ENCODE assay signal across 9 cellular contexts in the genomic region with DNA sequence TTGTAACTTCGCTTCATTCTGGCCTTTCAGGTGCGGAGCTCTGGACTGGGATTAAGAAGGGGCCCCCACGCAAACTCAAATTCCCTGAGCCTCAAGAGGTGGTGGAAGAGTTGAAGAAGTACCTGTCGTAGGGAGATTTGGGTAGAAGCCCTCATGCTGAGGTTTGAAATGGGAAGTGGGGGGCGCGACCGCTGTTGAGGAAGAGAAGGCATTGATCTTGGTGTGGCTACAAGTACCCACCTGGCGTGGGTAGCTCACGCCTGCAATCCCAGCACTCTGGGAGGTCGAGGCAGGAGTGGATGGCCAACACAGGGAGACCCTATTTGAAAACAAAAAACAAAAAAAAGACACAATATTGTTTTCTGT. TPM values are rescaled to one million over a fixed set of nuclear protein-coding genes. Genes with fewer than 3 reads are reported as not detected.
DNase-seq lines count a peak whose midpoint lies in the region; ATAC-seq and TF ChIP-seq lines count a peak whose summit lies in the region.
"Had no signal": no experiment of that assay in that cellular context is flagged by ENCODE, and none has a peak within 500 bp of the region (broad histone marks: within the 10 kb centered on the region; RNA-seq: fewer than 3 reads in every experiment).

No MANE protein-coding gene starts in this region.

- TF ChIP-seq POLR2A in sigmoid colon (IDR thresholded peaks at IDR 0.05): no peak

- no peaks in the 10 kb centered on the region for H4K20me1 ChIP-seq in fibroblast of lung (ENCODE audit: control insufficient read depth, extremely low read depth, insufficient read depth, low read length)

- TF ChIP-seq CTCF in GM12875 (IDR thresholded peaks at IDR 0.05; ENCODE audit: borderline replicate concordance, insufficient read depth, low read depth, low read length): no peak
- no peak for TF ChIP-seq CTCF in RWPE1 (conservative IDR thresholded peaks at IDR 0.05; ENCODE audit: low read depth)
- no peak for TF ChIP-seq CTCF in fibroblast of lung (conservative IDR thresholded peaks at IDR 0.05 in 1 of 2, IDR thresholded peaks at IDR 0.05 in 1 of 2; ENCODE audit: low read depth in 1 of 2, low read length in 2 of 2)
- TF ChIP-seq CTCF in sigmoid colon (IDR thresholded peaks at IDR 0.05): no peak

- no peak for ATAC-seq in GM18519 (IDR thresholded peaks at IDR 0.05; ENCODE audit: low FRiP score, unreplicated experiment)

- TF ChIP-seq EP300 in sigmoid colon (IDR thresholded peaks at IDR 0.05): no peak

- POLR2A ChIA-PET in RWPE1 (lab: Yijun Ruan, JAX; ENCODE audit: low non-redundant PET): interaction anchor here (0.6 to 0.9 kb wide), 2 partner anchors 15 to 28 kb away, joined by 3 read pairs; no protein-coding TSS in a partner anchor

- 2% methylated on average over 10 of the region's 10 CpGs for WGBS in sigmoid colon, 2 donors

- H3K36me3 ChIP-seq in fibroblast of lung (ENCODE audit: control insufficient read depth, insufficient read depth, low read length) (peaks cover 15% of the 10 kb centered on the region), sigmoid colon (peaks cover 10 to 61% (median 28%) of the 10 kb centered on the region in 4 donors)

- H2AFZ ChIP-seq in fibroblast of lung (ENCODE audit: low read length): no peak overlapping the region

- no peaks in the 10 kb centered on the region for H3K27me3 ChIP-seq in fibroblast of lung (ENCODE audit: control insufficient read depth, insufficient read depth, low read length)
- no peaks in the 10 kb centered on the region for H3K27me3 ChIP-seq in sigmoid colon

- H3K79me2 ChIP-seq in fibroblast of lung (ENCODE audit: control insufficient read depth, insufficient read depth, low read length): peaks cover 15% of the 10 kb centered on the region

- peak overlapping the region; percentile 95 for H3K4me3 ChIP-seq in GM12875 (ENCODE audit: low read depth, low read length)
- H3K4me3 ChIP-seq in fibroblast of lung (replicated peaks in 1 of 4; ENCODE audit: control extremely low read depth in 1 of 4, insufficient read depth in 1 of 4, low read depth in 3 of 4, low read length in 4 of 4): peak overlapping the region; percentile 74 to 98 (median 90)
- H3K4me3 ChIP-seq in sigmoid colon: peak overlapping the region; percentile 75 to 90 (median 88)

- DNase-seq in RWPE1 (ENCODE audit: low spot score) (no peak), fibroblast of lung (ENCODE audit: low read depth in 2 of 2) (no peak), sigmoid colon (no peak), activated gamma-delta T cell treated with Interleukin-2 at 50 U/mL for 16 hours (no peak), UCSD-AML1 (lab: John Stamatoyannopoulos, UW; ENCODE audit: unreplicated experiment) (no peak), mesenteric fat pad (ENCODE audit: low spot score) (no peak)

- peak overlapping the region; percentile 90 for H3K4me2 ChIP-seq in fibroblast of lung (ENCODE audit: extremely low read depth, insufficient read depth, low read length)

- intact Hi-C loops in sigmoid colon (cut with DNase I): loop anchor here (2.0 kb wide), 1 partner anchor 21 kb away; no protein-coding TSS in a partner anchor

- peaks cover 3% of the 10 kb centered on the region for H3K4me1 ChIP-seq in fibroblast of lung (ENCODE audit: control insufficient read depth, extremely low read depth, insufficient read depth, low read length)
- H3K4me1 ChIP-seq in sigmoid colon: peaks cover 0 to 21% (median 17%) of the 10 kb centered on the region in 4 donors

- CTCF ChIA-PET in RWPE1 (lab: Yijun Ruan, JAX): interaction anchor here (0.6 to 2.7 kb wide), 2 partner anchors 19 to 59 kb away, joined by 3 to 14 read pairs; no protein-coding TSS in a partner anchor

- H3K27ac ChIP-seq in RWPE1 (peak overlapping the region; percentile 85), fibroblast of lung (ENCODE audit: insufficient read depth, low read length) (peak overlapping the region; percentile 85), sigmoid colon (peak overlapping the region; percentile 93 to 97 (median 96))

- peak overlapping the region; percentile 97 for H3K9ac ChIP-seq in fibroblast of lung (ENCODE audit: insufficient read depth, low read length)

- no peaks in the 10 kb centered on the region for H3K9me3 ChIP-seq in fibroblast of lung (ENCODE audit: control insufficient read depth, insufficient read depth, low read depth, low read length)
- H3K9me3 ChIP-seq in sigmoid colon: no peaks in the 10 kb centered on the region

RNA-seq across cellular contexts. Expression of gene SELENOH, which starts 0.8 kb away (rescaled TPM):
- total RNA-seq in fibroblast of lung (93.0 and 99.1 TPM in 2 replicates), sigmoid colon (100 to 1,000 TPM; 130 to 188 (median 132) TPM), mesenteric fat pad (101 TPM)
- polyA plus RNA-seq in fibroblast of lung (69.6 and 73.3 TPM in 2 replicates), sigmoid colon (100 to 1,000 TPM; 149 to 180 (median 156) TPM)
- 133 and 173 TPM in 2 replicates for polyA plus RNA-seq in fibroblast of lung (2012)
- polyA minus RNA-seq in fibroblast of lung (ENCODE audit: low replicate concordance): 3.7 and 6.8 TPM in 2 replicates

RNA-seq across cellular contexts. Expression of gene BTBD18, which starts 9.5 kb away (rescaled TPM):
- total RNA-seq in fibroblast of lung: not detected in 2 replicates
- not detected in 2 replicates for polyA plus RNA-seq in fibroblast of lung
- polyA plus RNA-seq in fibroblast of lung (2012): 0.05 TPM in 1 of 2 replicates, not detected in the other
- polyA minus RNA-seq in fibroblast of lung (ENCODE audit: low replicate concordance): not detected in 2 replicates
- total RNA-seq in sigmoid colon: not detected
- under 1 TPM in 1 of 3 donors, not detected in 2; 0.03 TPM for polyA plus RNA-seq in sigmoid colon
- not detected for total RNA-seq in mesenteric fat pad
- total RNA-seq: left colon had no signal

RNA-seq across cellular contexts. Expression of gene CTNND1, which starts 19.5 kb away (rescaled TPM):
- total RNA-seq in fibroblast of lung (71.7 and 103 TPM in 2 replicates), sigmoid colon (100 to 1,000 TPM in 1 of 4 donors, 10 to 100 TPM in 3; 66.0 to 102 (median 86.9) TPM), mesenteric fat pad (150 TPM)
- polyA plus RNA-seq in fibroblast of lung (113 and 190 TPM in 2 replicates), sigmoid colon (100 to 1,000 TPM in 1 of 3 donors, 10 to 100 TPM in 2; 84.7 to 132 (median 99.9) TPM)
- polyA plus RNA-seq in fibroblast of lung (2012): 82.9 and 133 TPM in 2 replicates
- 553 and 835 TPM in 2 replicates for polyA minus RNA-seq in fibroblast of lung (ENCODE audit: low replicate concordance)

RNA-seq across cellular contexts. Expression of gene TMX2, which starts 29.7 kb away (rescaled TPM):
- total RNA-seq in fibroblast of lung (55.7 and 62.8 TPM in 2 replicates), sigmoid colon (10 to 100 TPM; 29.1 to 47.8 (median 40.7) TPM), mesenteric fat pad (70.1 TPM)
- polyA plus RNA-seq in fibroblast of lung (71.8 and 84.2 TPM in 2 replicates), sigmoid colon (100 to 1,000 TPM in 1 of 3 donors, 10 to 100 TPM in 2; 25.2 to 136 (median 26.8) TPM)
- 61.5 and 79.5 TPM in 2 replicates for polyA plus RNA-seq in fibroblast of lung (2012)
- 93.9 and 95.7 TPM in 2 replicates for polyA minus RNA-seq in fibroblast of lung (ENCODE audit: low replicate concordance)

RNA-seq across cellular contexts. Expression of gene MED19, which starts 30.1 kb away (rescaled TPM):
- 15.2 and 16.0 TPM in 2 replicates for total RNA-seq in fibroblast of lung
- 28.9 and 31.4 TPM in 2 replicates for polyA plus RNA-seq in fibroblast of lung
- 21.2 and 24.4 TPM in 2 replicates for polyA plus RNA-seq in fibroblast of lung (2012)
- polyA minus RNA-seq in fibroblast of lung (ENCODE audit: low replicate concordance): 2.1 and 4.4 TPM in 2 replicates
- total RNA-seq in sigmoid colon: 10 to 100 TPM in 3 of 4 donors, 1 to 10 TPM in 1; 8.3 to 14.9 (median 12.8) TPM
- 10 to 100 TPM; 14.4 to 18.5 (median 16.3) TPM for polyA plus RNA-seq in sigmoid colon
- 14.4 TPM for total RNA-seq in mesenteric fat pad
